In the genomic region with DNA sequence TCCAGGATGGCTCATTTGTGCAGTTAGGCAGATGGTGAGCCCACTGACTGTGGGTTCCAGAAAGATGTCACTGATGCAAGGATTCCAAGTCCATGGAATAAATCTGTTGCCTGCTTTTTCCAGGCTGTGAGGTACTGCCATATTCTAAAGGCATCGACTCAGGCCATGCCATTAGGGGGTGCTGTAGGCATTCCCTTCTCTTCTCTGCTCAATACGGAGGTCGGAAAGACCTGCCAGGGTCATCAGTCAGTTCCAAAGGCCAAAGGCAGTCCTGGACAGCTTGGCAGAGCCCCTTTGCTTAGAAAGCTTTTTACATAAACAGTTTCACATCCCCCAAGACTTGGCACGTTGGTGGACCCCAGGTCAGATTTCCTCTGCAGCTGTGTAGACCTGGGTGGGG, we compare ENCODE assay signal across 8 cellular contexts. TPM values are rescaled to one million over a fixed set of nuclear protein-coding genes. Genes with fewer than 3 reads are reported as not detected.
DNase-seq lines count a peak whose midpoint lies in the region; ATAC-seq, FAIRE-seq and TF ChIP-seq lines count a peak whose summit lies in the region.

No MANE protein-coding gene starts in this region.

- H3K36me3 Mint-ChIP-seq in stimulated activated naive B cell treated with anti-CD40 and anti-IgM and Interleukin-4, amounts not matched to agents 10 μg/mL and 1 μg/mL and 100 μg/mL, for 72 hours = peaks cover 6 to 17% of the 10 kb centered on the region in 2 donors
- peaks cover 6% of the 10 kb centered on the region for H3K36me3 Mint-ChIP-seq in T-helper 17 cell (ENCODE audit: low read depth)

- FAIRE-seq in RCC 7860 (lab: Jason Lieb, UNC) = no peak

- ATAC-seq in DND-41 (ENCODE audit: insufficient read depth, low read depth) = no peak
- ATAC-seq in stimulated activated naive B cell treated with anti-CD40 and anti-IgM and Interleukin-4, amounts not matched to agents 10 μg/mL and 1 μg/mL and 100 μg/mL, for 72 hours (replicated peaks) = peak; percentile 51 to 61
- no peak for ATAC-seq in T-helper 17 cell
- ATAC-seq in HG02840 (IDR thresholded peaks at IDR 0.05; ENCODE audit: low FRiP score, unreplicated experiment) = no peak

- peaks cover 6% of the 10 kb centered on the region in 2 donors for H3K27me3 Mint-ChIP-seq in stimulated activated naive B cell treated with anti-CD40 and anti-IgM and Interleukin-4, amounts not matched to agents 10 μg/mL and 1 μg/mL and 100 μg/mL, for 72 hours
- H3K27me3 Mint-ChIP-seq in T-helper 17 cell = peaks cover 40% of the 10 kb centered on the region

- H3K27me3 ChIP-seq in DND-41 (ENCODE audit: insufficient read depth, low read length, poor library complexity) = peaks cover 6% of the 10 kb centered on the region

- H3K4me3 ChIP-seq in DND-41 (ENCODE audit: low read depth in 1 of 2, low read length in 2 of 2) = no peak overlapping the region

- peak overlapping the region; percentile 65 for H3K27ac Mint-ChIP-seq in stimulated activated naive B cell treated with anti-CD40 and anti-IgM and Interleukin-4, amounts not matched to agents 10 μg/mL and 1 μg/mL and 100 μg/mL, for 72 hours
- no peak overlapping the region for H3K27ac Mint-ChIP-seq in T-helper 17 cell

- H2AFZ ChIP-seq in DND-41 (ENCODE audit: low read depth, low read length) = no peak overlapping the region

- DNase-seq in DND-41 (no peak), HUDEP-2 (lab: John Stamatoyannopoulos, UW; ENCODE audit: unreplicated experiment in 76 of 76) (peak in 55 of 76 experiments; percentile 1 to 71 (median 35)), RCC 7860 (ENCODE audit: low spot score) (peak; percentile 43), cerebellar cortex (ENCODE audit: low spot score) (peak; percentile 82), kidney tubule cell (ENCODE audit: low spot score) (peak; percentile 74), T-helper 17 cell (no peak)
- peak; percentile 40 for DNase-seq in stimulated activated naive B cell treated with anti-CD40 and anti-IgM and Interleukin-4, amounts not matched to agents 10 μg/mL and 1 μg/mL and 100 μg/mL, for 72 hours

- peaks cover 0 to 3% of the 10 kb centered on the region in 2 donors for H3K9me3 Mint-ChIP-seq in stimulated activated naive B cell treated with anti-CD40 and anti-IgM and Interleukin-4, amounts not matched to agents 10 μg/mL and 1 μg/mL and 100 μg/mL, for 72 hours

- H3K4me2 ChIP-seq in DND-41 (ENCODE audit: insufficient read depth, low read length) = no peak overlapping the region

- H3K9me3 ChIP-seq in DND-41 (ENCODE audit: insufficient read depth, low read length, severe bottlenecking) (no peaks in the 10 kb centered on the region), T-helper 17 cell (ENCODE audit: control insufficient read depth, low read length, poor library complexity, severe bottlenecking) (no peaks in the 10 kb centered on the region)

- H3K36me3 ChIP-seq in DND-41 (ENCODE audit: insufficient read depth, low read length) = no peaks in the 10 kb centered on the region

- peaks cover 30 to 37% of the 10 kb centered on the region in 2 donors for H3K4me1 Mint-ChIP-seq in stimulated activated naive B cell treated with anti-CD40 and anti-IgM and Interleukin-4, amounts not matched to agents 10 μg/mL and 1 μg/mL and 100 μg/mL, for 72 hours
- peaks cover 10% of the 10 kb centered on the region for H3K4me1 Mint-ChIP-seq in T-helper 17 cell

- H3K9ac ChIP-seq in DND-41 (ENCODE audit: low read depth, low read length) = no peak overlapping the region

- H3K4me3 Mint-ChIP-seq in stimulated activated naive B cell treated with anti-CD40 and anti-IgM and Interleukin-4, amounts not matched to agents 10 μg/mL and 1 μg/mL and 100 μg/mL, for 72 hours = peak overlapping the region in 1 of 2 donors; percentile 1
- H3K4me3 Mint-ChIP-seq in T-helper 17 cell = no peak overlapping the region

- no peak overlapping the region for H3K27ac ChIP-seq in DND-41 (ENCODE audit: low read length)

- no peaks in the 10 kb centered on the region for H4K20me1 ChIP-seq in DND-41 (ENCODE audit: insufficient read depth, low read length)

- H3K4me1 ChIP-seq in DND-41 (ENCODE audit: insufficient read depth, low read length) = no peaks in the 10 kb centered on the region

- H3K79me2 ChIP-seq in DND-41 (ENCODE audit: insufficient read depth, low read length) = no peaks in the 10 kb centered on the region

- peak; percentile 51 for TF ChIP-seq CTCF in DND-41 (IDR thresholded peaks at IDR 0.05; ENCODE audit: borderline replicate concordance, extremely low read depth, low read length, poor library complexity, severe bottlenecking)

RNA-seq across cellular contexts. Expression of a gene that starts 31.7 kb away (rescaled TPM):
- not detected for total RNA-seq in T-helper 17 cell

RNA-seq across cellular contexts. Expression of a gene that starts 47.3 kb away (rescaled TPM):
- not detected for total RNA-seq in T-helper 17 cell

Comparison
In these comparisons a context has a peak if more than half of its experiments do, and no peak if none do; other contexts are left out.
1. ATAC-seq: peak in stimulated activated naive B cell treated with anti-CD40 and anti-IgM and Interleukin-4, amounts not matched to agents 10 μg/mL and 1 μg/mL and 100 μg/mL, for 72 hours (2 of 2); none in DND-41 (single experiment), T-helper 17 cell (single experiment) and HG02840 (single experiment).
2. DNase-seq: peak in HUDEP-2 (55 of 76), RCC 7860 (single experiment), cerebellar cortex (single experiment), kidney tubule cell (single experiment) and stimulated activated naive B cell treated with anti-CD40 and anti-IgM and Interleukin-4, amounts not matched to agents 10 μg/mL and 1 μg/mL and 100 μg/mL, for 72 hours (single experiment); none in DND-41 (single experiment) and T-helper 17 cell (0 of 3).